ENCODE assay signal across 18 cellular contexts in the genomic region with DNA sequence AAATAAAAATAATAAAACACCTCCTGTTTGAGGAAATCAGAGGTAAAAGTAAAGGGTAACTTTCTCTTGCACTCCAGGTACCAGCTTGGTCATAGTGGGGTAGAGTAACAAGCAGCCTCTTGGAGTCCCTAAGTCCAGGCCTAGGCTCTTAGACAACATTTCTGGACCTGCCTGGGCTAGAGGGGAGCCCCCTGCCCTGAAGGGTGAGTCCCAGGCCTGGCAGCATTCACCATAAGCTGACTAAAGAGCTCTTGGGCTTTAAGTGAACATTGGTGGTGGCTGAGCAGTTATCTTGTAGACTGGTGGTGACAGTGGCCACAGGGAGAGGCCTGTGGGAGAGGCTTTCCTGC. TPM values are rescaled to one million over a fixed set of nuclear protein-coding genes. Genes with fewer than 3 reads are reported as not detected.
DNase-seq lines count a peak whose midpoint lies in the region; ATAC-seq, FAIRE-seq and TF ChIP-seq lines count a peak whose summit lies in the region.
"Had no signal": no experiment of that assay in that cellular context is flagged by ENCODE, and none has a peak within 500 bp of the region (broad histone marks: within the 10 kb centered on the region; RNA-seq: fewer than 3 reads in every experiment).

No MANE protein-coding gene starts in this region.

- H3K4me1 Mint-ChIP-seq in activated T-cell treated with anti-CD3 and anti-CD28 coated beads, Interleukin-2, amount 50 U/mL, for 72 hours (ENCODE audit: low read depth), result no peaks in the 10 kb centered on the region
- H3K4me1 Mint-ChIP-seq in GM23338, result no peaks in the 10 kb centered on the region
- H3K4me1 Mint-ChIP-seq in activated CD8-positive, alpha-beta T cell treated with anti-CD3 and anti-CD28 coated beads for 36 hours (ENCODE audit: low read depth), result no peaks in the 10 kb centered on the region
- H3K4me1 Mint-ChIP-seq: activated naive CD4-positive, alpha-beta T cell treated with anti-CD3 and anti-CD28 coated beads, Interleukin-2, amount 50 U/mL, for 24 hours; central memory CD8-positive, alpha-beta T cell had no signal

- no peak overlapping the region for H3K27ac Mint-ChIP-seq in activated T-cell treated with anti-CD3 and anti-CD28 coated beads, Interleukin-2, amount 50 U/mL, for 72 hours
- H3K27ac Mint-ChIP-seq in GM23338, result peak overlapping the region; percentile 65; the same call in 1 of the 2 replicates
- no peak overlapping the region for H3K27ac Mint-ChIP-seq in activated CD8-positive, alpha-beta T cell treated with anti-CD3 and anti-CD28 coated beads for 36 hours
- H3K27ac Mint-ChIP-seq: activated CD8-positive, alpha-beta T cell treated with anti-CD3 and anti-CD28 coated beads, Interleukin-2, amount 10 ng/mL, durations not matched to agents 7 days and 5 days; activated naive CD4-positive, alpha-beta T cell treated with anti-CD3 and anti-CD28 coated beads, Interleukin-2, amount 50 U/mL, for 24 hours had no signal

- H4K20me1 ChIP-seq in GM23338 (replicated peaks; ENCODE audit: insufficient read depth) (no peaks in the 10 kb centered on the region), smooth muscle cell (ENCODE audit: low read depth) (no peaks in the 10 kb centered on the region), HepG2 (ENCODE audit: insufficient read depth, low read length) (no peaks in the 10 kb centered on the region)

- H3K4me3 Mint-ChIP-seq in activated T-cell treated with anti-CD3 and anti-CD28 coated beads, Interleukin-2, amount 50 U/mL, for 72 hours, result no peak overlapping the region
- no peak overlapping the region for H3K4me3 Mint-ChIP-seq in GM23338
- no peak overlapping the region for H3K4me3 Mint-ChIP-seq in activated CD8-positive, alpha-beta T cell treated with anti-CD3 and anti-CD28 coated beads for 36 hours
- H3K4me3 Mint-ChIP-seq: activated CD8-positive, alpha-beta T cell treated with anti-CD3 and anti-CD28 coated beads, Interleukin-2, amount 10 ng/mL, durations not matched to agents 7 days and 5 days; activated naive CD4-positive, alpha-beta T cell treated with anti-CD3 and anti-CD28 coated beads, Interleukin-2, amount 50 U/mL, for 24 hours; central memory CD8-positive, alpha-beta T cell had no signal

- CTCF ChIA-PET in activated CD8-positive, alpha-beta T cell treated with anti-CD3 and anti-CD28 coated beads for 36 hours (lab: Charles Lee), result no interaction called here
- CTCF ChIA-PET in HepG2 (lab: Yijun Ruan, JAX; ENCODE audit: low intra/inter-chr PET ratio, low total read pairs), result no interaction called here

- H3K27me3 ChIP-seq in GM23338 (ENCODE audit: insufficient read depth) (no peaks in the 10 kb centered on the region), smooth muscle cell (ENCODE audit: low read depth) (no peaks in the 10 kb centered on the region), SJCRH30 (no peaks in the 10 kb centered on the region), HepG2 (ENCODE audit: control insufficient read depth in 1 of 2, insufficient read depth in 2 of 2, low read length in 2 of 2) (no peaks in the 10 kb centered on the region)
- H3K27me3 ChIP-seq: upper lobe of right lung had no signal

- H3K9ac ChIP-seq in smooth muscle cell (ENCODE audit: low read depth), result no peak overlapping the region
- no peak overlapping the region for H3K9ac ChIP-seq in HepG2 (ENCODE audit: insufficient read depth, low read depth, low read length)

- DNase-seq in activated T-cell treated with anti-CD3 and anti-CD28 coated beads, Interleukin-2, amount 50 U/mL, for 72 hours, result peak in 1 of 2 donors; percentile 6
- DNase-seq in activated T-cell treated with anti-CD3 and anti-CD28 coated beads, Interleukin-2, amount 50 U/mL, for 48 hours, result no peak
- no peak for DNase-seq in GM23338 (ENCODE audit: low spot score)
- no peak for DNase-seq in smooth muscle cell (lab: John Stamatoyannopoulos, UW; ENCODE audit: unreplicated experiment)
- no peak for DNase-seq in activated CD8-positive, alpha-beta T cell treated with anti-CD3 and anti-CD28 coated beads for 36 hours
- no peak for DNase-seq in SJCRH30
- DNase-seq in HepG2 (ENCODE audit: low spot score), result no peak
- DNase-seq: activated CD8-positive, alpha-beta T cell treated with anti-CD3 and anti-CD28 coated beads, Interleukin-2, amount 10 ng/mL, durations not matched to agents 7 days and 5 days; Caco-2; NCI-H1048; upper lobe of right lung had no signal

- ATAC-seq in activated T-cell treated with anti-CD3 and anti-CD28 coated beads, Interleukin-2, amount 50 U/mL, for 72 hours (replicated peaks in 1 of 2), result peak; percentile 57 to 68
- ATAC-seq in GM23338 (no peak), HG03103 (IDR thresholded peaks at IDR 0.05; ENCODE audit: low read depth, unreplicated experiment) (peak; percentile 31), HepG2 (no peak)
- no peak for ATAC-seq in activated CD8-positive, alpha-beta T cell treated with anti-CD3 and anti-CD28 coated beads for 36 hours
- ATAC-seq: activated CD8-positive, alpha-beta T cell treated with anti-CD3 and anti-CD28 coated beads, Interleukin-2, amount 10 ng/mL, durations not matched to agents 7 days and 5 days; upper lobe of right lung had no signal

- H3K27ac ChIP-seq in GM23338 (ENCODE audit: low read depth) (no peak overlapping the region), smooth muscle cell (ENCODE audit: low read depth) (peak overlapping the region; percentile 19), SJCRH30 (no peak overlapping the region), HepG2 (ENCODE audit: extremely low read length, insufficient read depth, low read length) (no peak overlapping the region)
- H3K27ac ChIP-seq: upper lobe of right lung had no signal

- no peak for TF ChIP-seq EP300 in HepG2 (IDR thresholded peaks at IDR 0.05; ENCODE audit: low read depth in 2 of 2, low read length in 2 of 2)
- TF ChIP-seq EP300 in HepG2 (CRISPR knock-in tag; IDR thresholded peaks at IDR 0.05; ENCODE audit: borderline replicate concordance), result no peak

- BruUV-seq in HepG2 (replicated peaks; lab: Mats Ljungman, UMichigan), result no TSS peak

- H3F3A ChIP-seq in GM23338 (replicated peaks; ENCODE audit: low read depth), result no peaks in the 10 kb centered on the region
- H3F3A ChIP-seq in smooth muscle cell (ENCODE audit: low read depth), result no peaks in the 10 kb centered on the region

- no peaks in the 10 kb centered on the region for H3K36me3 ChIP-seq in GM23338 (ENCODE audit: insufficient read depth)
- no peaks in the 10 kb centered on the region for H3K36me3 ChIP-seq in smooth muscle cell (ENCODE audit: low read depth)
- no peaks in the 10 kb centered on the region for H3K36me3 ChIP-seq in SJCRH30
- no peaks in the 10 kb centered on the region for H3K36me3 ChIP-seq in HepG2 (replicated peaks in 1 of 2; ENCODE audit: control insufficient read depth in 1 of 2, insufficient read depth in 2 of 2, low read length in 2 of 2)
- H3K36me3 ChIP-seq: upper lobe of right lung had no signal

- H3K4me3 ChIP-seq in GM23338, result no peak overlapping the region
- no peak overlapping the region for H3K4me3 ChIP-seq in smooth muscle cell
- H3K4me3 ChIP-seq in SJCRH30, result no peak overlapping the region
- no peak overlapping the region for H3K4me3 ChIP-seq in HepG2 (replicated peaks in 1 of 3; ENCODE audit: insufficient read depth in 1 of 3, low read depth in 2 of 3, low read length in 3 of 3)
- H3K4me3 ChIP-seq: upper lobe of right lung had no signal

- FAIRE-seq in HepG2 (lab: Jason Lieb, UNC), result no peak
- FAIRE-seq: A204.1, RCC 7860 had no signal

- TF ChIP-seq POLR2A in HepG2 (IDR thresholded peaks at IDR 0.05; ENCODE audit: insufficient read depth in 1 of 2, low read depth in 2 of 2, low read length in 2 of 2), result no peak

- H3K9me3 ChIP-seq in smooth muscle cell (replicated peaks; ENCODE audit: low read depth) (no peaks in the 10 kb centered on the region), SJCRH30 (replicated peaks) (no peaks in the 10 kb centered on the region), HepG2 (ENCODE audit: low read length) (no peaks in the 10 kb centered on the region)
- H3K9me3 ChIP-seq: Caco-2, upper lobe of right lung had no signal

- POLR2A ChIA-PET in activated CD8-positive, alpha-beta T cell treated with anti-CD3 and anti-CD28 coated beads for 36 hours (lab: Charles Lee), result no interaction called here
- POLR2A ChIA-PET in HepG2 (lab: Yijun Ruan, JAX), result no interaction called here

- peaks cover 6 to 12% of the 10 kb centered on the region in 2 donors for H3K9me3 Mint-ChIP-seq in activated T-cell treated with anti-CD3 and anti-CD28 coated beads, Interleukin-2, amount 50 U/mL, for 72 hours
- H3K9me3 Mint-ChIP-seq in GM23338, result peaks cover 27% of the 10 kb centered on the region
- peaks cover 14% of the 10 kb centered on the region for H3K9me3 Mint-ChIP-seq in activated CD8-positive, alpha-beta T cell treated with anti-CD3 and anti-CD28 coated beads for 36 hours

- peaks cover 0 to 2% of the 10 kb centered on the region in 2 donors for H3K36me3 Mint-ChIP-seq in activated T-cell treated with anti-CD3 and anti-CD28 coated beads, Interleukin-2, amount 50 U/mL, for 72 hours (ENCODE audit: insufficient read depth in 2 of 2)
- H3K36me3 Mint-ChIP-seq in GM23338 (ENCODE audit: low read depth), result peaks cover 15% of the 10 kb centered on the region
- no peaks in the 10 kb centered on the region for H3K36me3 Mint-ChIP-seq in activated CD8-positive, alpha-beta T cell treated with anti-CD3 and anti-CD28 coated beads for 36 hours (ENCODE audit: low read depth)

- no peak overlapping the region for H2AFZ ChIP-seq in GM23338
- H2AFZ ChIP-seq in smooth muscle cell (ENCODE audit: low read depth), result no peak overlapping the region
- no peak overlapping the region for H2AFZ ChIP-seq in HepG2 (ENCODE audit: low read length)

- TF ChIP-seq RAD21 in HepG2 (CRISPR knock-in tag; IDR thresholded peaks at IDR 0.05), result no peak

- in situ Hi-C loops in HepG2 (cut with HindIII; ENCODE audit: extremely low pct_ligation_motif_present, low pct_unique_long_range_greater_than_20kb), result no loop called here

- no peaks in the 10 kb centered on the region for H3K4me1 ChIP-seq in GM23338 (ENCODE audit: insufficient read depth)
- H3K4me1 ChIP-seq in smooth muscle cell (ENCODE audit: low read depth), result no peaks in the 10 kb centered on the region
- H3K4me1 ChIP-seq in SJCRH30, result no peaks in the 10 kb centered on the region
- H3K4me1 ChIP-seq in HepG2 (ENCODE audit: insufficient read depth, low read length), result no peaks in the 10 kb centered on the region
- H3K4me1 ChIP-seq: Caco-2, upper lobe of right lung had no signal

- no peaks in the 10 kb centered on the region for H3K27me3 Mint-ChIP-seq in activated T-cell treated with anti-CD3 and anti-CD28 coated beads, Interleukin-2, amount 50 U/mL, for 72 hours (ENCODE audit: low read depth)
- no peaks in the 10 kb centered on the region for H3K27me3 Mint-ChIP-seq in GM23338 (ENCODE audit: insufficient read depth, low read depth, poor library complexity)
- H3K27me3 Mint-ChIP-seq in activated CD8-positive, alpha-beta T cell treated with anti-CD3 and anti-CD28 coated beads for 36 hours, result no peaks in the 10 kb centered on the region
- H3K27me3 Mint-ChIP-seq: activated naive CD4-positive, alpha-beta T cell treated with anti-CD3 and anti-CD28 coated beads, Interleukin-2, amount 50 U/mL, for 24 hours had no signal

- no peaks in the 10 kb centered on the region; the same call in 1 of the 2 replicates for H3K9me2 ChIP-seq in GM23338 (ENCODE audit: insufficient read depth)

- no peaks in the 10 kb centered on the region for H3K79me2 ChIP-seq in GM23338 (replicated peaks; ENCODE audit: insufficient read depth)
- no peaks in the 10 kb centered on the region for H3K79me2 ChIP-seq in smooth muscle cell (ENCODE audit: low read depth)
- no peaks in the 10 kb centered on the region for H3K79me2 ChIP-seq in HepG2 (ENCODE audit: insufficient read depth, low read length)

- no peak for TF ChIP-seq CTCF in GM23338 (conservative IDR thresholded peaks at IDR 0.05; ENCODE audit: low read depth in 2 of 2)
- no peak for TF ChIP-seq CTCF in smooth muscle cell (IDR thresholded peaks at IDR 0.05; ENCODE audit: borderline replicate concordance, insufficient read depth, poor library complexity, severe bottlenecking)
- TF ChIP-seq CTCF in activated CD8-positive, alpha-beta T cell treated with anti-CD3 and anti-CD28 coated beads for 36 hours (IDR thresholded peaks at IDR 0.05), result no peak
- TF ChIP-seq CTCF in HepG2 (CRISPR knock-in tag; IDR thresholded peaks at IDR 0.05), result no peak

- intact Hi-C loops in activated CD8-positive, alpha-beta T cell treated with anti-CD3 and anti-CD28 coated beads for 36 hours (cut with micrococcal nuclease), result no loop called here
- intact Hi-C loops in HepG2 (cut with micrococcal nuclease; ENCODE audit: unreplicated experiment), result no loop called here

- H3K4me2 ChIP-seq in GM23338 (no peak overlapping the region), smooth muscle cell (no peak overlapping the region), HepG2 (ENCODE audit: low read depth, low read length) (no peak overlapping the region)

RNA-seq across cellular contexts. Expression of a gene that starts 18.6 kb away (rescaled TPM):
- total RNA-seq in activated T-cell treated with anti-CD3 and anti-CD28 coated beads, Interleukin-2, amount 50 U/mL, for 72 hours, result not detected
- not detected in 2 replicates for total RNA-seq in GM23338 (2014; rRNA removed; shearing (Covaris generic))
- not detected in 2 replicates for polyA plus RNA-seq in GM23338 (2016; fragmentation: Nextera tagmentation; extraction: Ambion mirVana)
- total RNA-seq in smooth muscle cell, result not detected in 2 replicates
- polyA plus RNA-seq in smooth muscle cell, result not detected in 2 replicates
- total RNA-seq in activated CD8-positive, alpha-beta T cell treated with anti-CD3 and anti-CD28 coated beads for 36 hours, result not detected
- not detected in 2 replicates for total RNA-seq in SJCRH30 (2014; rRNA removed; shearing (Covaris generic))
- total RNA-seq in HepG2 (2016; rRNA removed; fragmentation: Illumina TruSeq; extraction: Trizol), result not detected in 2 replicates
- not detected in 2 replicates for total RNA-seq in HepG2 (2016; cell fraction: cytosol; rRNA removed; fragmentation: Illumina TruSeq; extraction: Trizol; ENCODE audit: low read depth)
- not detected in 2 replicates for total RNA-seq in HepG2 (2016; cell fraction: insoluble cytoplasmic fraction; rRNA removed; fragmentation: Illumina TruSeq; extraction: Trizol)
- total RNA-seq in HepG2 (2016; cell fraction: membrane; rRNA removed; fragmentation: Illumina TruSeq; extraction: Trizol), result not detected in 2 replicates
- not detected in 2 replicates for total RNA-seq in HepG2 (2016; cell fraction: nucleus; rRNA removed; fragmentation: Illumina TruSeq; extraction: Trizol)
- not detected in 2 replicates for polyA plus RNA-seq in HepG2 (2011; rRNA removed)
- polyA plus RNA-seq in HepG2 (2011; cell fraction: cytosol; rRNA removed), result not detected in 2 replicates
- not detected in 2 replicates for polyA plus RNA-seq in HepG2 (2011; cell fraction: nucleus; rRNA removed)
- polyA plus RNA-seq in HepG2 (2012), result not detected in 2 replicates
- not detected in 2 replicates for polyA plus RNA-seq in HepG2 (2016; cell fraction: cytosol; fragmentation: Illumina TruSeq; extraction: Trizol; ENCODE audit: low read depth)
- not detected in 2 replicates for polyA plus RNA-seq in HepG2 (2016; cell fraction: insoluble cytoplasmic fraction; fragmentation: Illumina TruSeq; extraction: Trizol; ENCODE audit: low read depth)
- polyA plus RNA-seq in HepG2 (2016; cell fraction: membrane; fragmentation: Illumina TruSeq; extraction: Trizol; ENCODE audit: low read depth), result not detected in 2 replicates
- polyA plus RNA-seq in HepG2 (2016; cell fraction: nucleus; fragmentation: Illumina TruSeq; extraction: Trizol; ENCODE audit: insufficient read depth, low read depth), result not detected in 2 replicates
- not detected in 2 replicates for polyA minus RNA-seq in HepG2 (2011; rRNA and poly(A)+ RNA removed; ENCODE audit: low replicate concordance)
- polyA minus RNA-seq in HepG2 (2011; cell fraction: cytosol; rRNA and poly(A)+ RNA removed), result not detected in 2 replicates
- polyA minus RNA-seq in HepG2 (2011; cell fraction: nucleus; rRNA and poly(A)+ RNA removed), result not detected in 2 replicates
- total RNA-seq: activated CD8-positive, alpha-beta T cell treated with anti-CD3 and anti-CD28 coated beads, Interleukin-2, amount 10 ng/mL, durations not matched to agents 7 days and 5 days; Caco-2; omental fat pad; T-helper 1 cell treated with Interleukin-12 subunit alpha and Interleukin-12 subunit beta and Interleukin-4 antibody, amounts not matched to agents 30 ng/mL and 1 ng/mL, for 36 hours; upper lobe of right lung had no signal

RNA-seq across cellular contexts. Expression of a gene that starts 30.4 kb away (rescaled TPM):
- not detected for total RNA-seq in activated T-cell treated with anti-CD3 and anti-CD28 coated beads, Interleukin-2, amount 50 U/mL, for 72 hours
- total RNA-seq in GM23338 (2014; rRNA removed; shearing (Covaris generic)), result not detected in 2 replicates
- polyA plus RNA-seq in GM23338 (2016; fragmentation: Nextera tagmentation; extraction: Ambion mirVana) (not detected in 2 replicates), smooth muscle cell (not detected in 2 replicates), HepG2 (2011; rRNA removed) (not detected in 2 replicates)
- total RNA-seq in smooth muscle cell (not detected in 2 replicates), HepG2 (2016; rRNA removed; fragmentation: Illumina TruSeq; extraction: Trizol) (not detected in 2 replicates)
- total RNA-seq in activated CD8-positive, alpha-beta T cell treated with anti-CD3 and anti-CD28 coated beads for 36 hours, result not detected
- not detected in 2 replicates for total RNA-seq in SJCRH30 (2014; rRNA removed; shearing (Covaris generic))
- total RNA-seq in HepG2 (2016; cell fraction: cytosol; rRNA removed; fragmentation: Illumina TruSeq; extraction: Trizol; ENCODE audit: low read depth), result not detected in 2 replicates
- not detected in 2 replicates for total RNA-seq in HepG2 (2016; cell fraction: insoluble cytoplasmic fraction; rRNA removed; fragmentation: Illumina TruSeq; extraction: Trizol)
- not detected in 2 replicates for total RNA-seq in HepG2 (2016; cell fraction: membrane; rRNA removed; fragmentation: Illumina TruSeq; extraction: Trizol)
- total RNA-seq in HepG2 (2016; cell fraction: nucleus; rRNA removed; fragmentation: Illumina TruSeq; extraction: Trizol), result not detected in 2 replicates
- polyA plus RNA-seq in HepG2 (2011; cell fraction: cytosol; rRNA removed), result not detected in 2 replicates
- polyA plus RNA-seq in HepG2 (2011; cell fraction: nucleus; rRNA removed), result not detected in 2 replicates
- not detected in 2 replicates for polyA plus RNA-seq in HepG2 (2012)
- polyA plus RNA-seq in HepG2 (2016; cell fraction: cytosol; fragmentation: Illumina TruSeq; extraction: Trizol; ENCODE audit: low read depth), result not detected in 2 replicates
- not detected in 2 replicates for polyA plus RNA-seq in HepG2 (2016; cell fraction: insoluble cytoplasmic fraction; fragmentation: Illumina TruSeq; extraction: Trizol; ENCODE audit: low read depth)
- polyA plus RNA-seq in HepG2 (2016; cell fraction: membrane; fragmentation: Illumina TruSeq; extraction: Trizol; ENCODE audit: low read depth), result not detected in 2 replicates
- not detected in 2 replicates for polyA plus RNA-seq in HepG2 (2016; cell fraction: nucleus; fragmentation: Illumina TruSeq; extraction: Trizol; ENCODE audit: insufficient read depth, low read depth)
- not detected in 2 replicates for polyA minus RNA-seq in HepG2 (2011; rRNA and poly(A)+ RNA removed; ENCODE audit: low replicate concordance)
- not detected in 2 replicates for polyA minus RNA-seq in HepG2 (2011; cell fraction: cytosol; rRNA and poly(A)+ RNA removed)
- not detected in 2 replicates for polyA minus RNA-seq in HepG2 (2011; cell fraction: nucleus; rRNA and poly(A)+ RNA removed)
- total RNA-seq: activated CD8-positive, alpha-beta T cell treated with anti-CD3 and anti-CD28 coated beads, Interleukin-2, amount 10 ng/mL, durations not matched to agents 7 days and 5 days; Caco-2; omental fat pad; T-helper 1 cell treated with Interleukin-12 subunit alpha and Interleukin-12 subunit beta and Interleukin-4 antibody, amounts not matched to agents 30 ng/mL and 1 ng/mL, for 36 hours; upper lobe of right lung had no signal

RNA-seq across cellular contexts. Expression of a gene that starts 43.0 kb away (rescaled TPM):
- total RNA-seq in activated T-cell treated with anti-CD3 and anti-CD28 coated beads, Interleukin-2, amount 50 U/mL, for 72 hours, result not detected
- not detected in 2 replicates for total RNA-seq in GM23338 (2014; rRNA removed; shearing (Covaris generic))
- polyA plus RNA-seq in GM23338 (2016; fragmentation: Nextera tagmentation; extraction: Ambion mirVana) (not detected in 2 replicates), smooth muscle cell (not detected in 2 replicates), HepG2 (2011; rRNA removed) (not detected in 2 replicates)
- total RNA-seq in smooth muscle cell (0.22 TPM in 1 of 2 replicates, not detected in the other), HepG2 (2016; rRNA removed; fragmentation: Illumina TruSeq; extraction: Trizol) (not detected in 2 replicates)
- total RNA-seq in activated CD8-positive, alpha-beta T cell treated with anti-CD3 and anti-CD28 coated beads for 36 hours, result not detected
- total RNA-seq in SJCRH30 (2014; rRNA removed; shearing (Covaris generic)), result not detected in 2 replicates
- not detected in 2 replicates for total RNA-seq in HepG2 (2016; cell fraction: cytosol; rRNA removed; fragmentation: Illumina TruSeq; extraction: Trizol; ENCODE audit: low read depth)
- total RNA-seq in HepG2 (2016; cell fraction: insoluble cytoplasmic fraction; rRNA removed; fragmentation: Illumina TruSeq; extraction: Trizol), result not detected in 2 replicates
- not detected in 2 replicates for total RNA-seq in HepG2 (2016; cell fraction: membrane; rRNA removed; fragmentation: Illumina TruSeq; extraction: Trizol)
- not detected in 2 replicates for total RNA-seq in HepG2 (2016; cell fraction: nucleus; rRNA removed; fragmentation: Illumina TruSeq; extraction: Trizol)
- not detected in 2 replicates for polyA plus RNA-seq in HepG2 (2011; cell fraction: cytosol; rRNA removed)
- not detected in 2 replicates for polyA plus RNA-seq in HepG2 (2011; cell fraction: nucleus; rRNA removed)
- not detected in 2 replicates for polyA plus RNA-seq in HepG2 (2012)
- polyA plus RNA-seq in HepG2 (2016; cell fraction: cytosol; fragmentation: Illumina TruSeq; extraction: Trizol; ENCODE audit: low read depth), result not detected in 2 replicates
- polyA plus RNA-seq in HepG2 (2016; cell fraction: insoluble cytoplasmic fraction; fragmentation: Illumina TruSeq; extraction: Trizol; ENCODE audit: low read depth), result not detected in 2 replicates
- polyA plus RNA-seq in HepG2 (2016; cell fraction: membrane; fragmentation: Illumina TruSeq; extraction: Trizol; ENCODE audit: low read depth), result not detected in 2 replicates
- not detected in 2 replicates for polyA plus RNA-seq in HepG2 (2016; cell fraction: nucleus; fragmentation: Illumina TruSeq; extraction: Trizol; ENCODE audit: insufficient read depth, low read depth)
- not detected in 2 replicates for polyA minus RNA-seq in HepG2 (2011; rRNA and poly(A)+ RNA removed; ENCODE audit: low replicate concordance)
- not detected in 2 replicates for polyA minus RNA-seq in HepG2 (2011; cell fraction: cytosol; rRNA and poly(A)+ RNA removed)
- polyA minus RNA-seq in HepG2 (2011; cell fraction: nucleus; rRNA and poly(A)+ RNA removed), result not detected in 2 replicates
- total RNA-seq: activated CD8-positive, alpha-beta T cell treated with anti-CD3 and anti-CD28 coated beads, Interleukin-2, amount 10 ng/mL, durations not matched to agents 7 days and 5 days; Caco-2; omental fat pad; T-helper 1 cell treated with Interleukin-12 subunit alpha and Interleukin-12 subunit beta and Interleukin-4 antibody, amounts not matched to agents 30 ng/mL and 1 ng/mL, for 36 hours; upper lobe of right lung had no signal

RNA-seq across cellular contexts. Expression of a gene that starts 44.9 kb away (rescaled TPM):
- total RNA-seq in activated T-cell treated with anti-CD3 and anti-CD28 coated beads, Interleukin-2, amount 50 U/mL, for 72 hours, result not detected
- 1.9 TPM in 1 of 2 replicates, not detected in the other for total RNA-seq in GM23338 (2014; rRNA removed; shearing (Covaris generic))
- polyA plus RNA-seq in GM23338 (2016; fragmentation: Nextera tagmentation; extraction: Ambion mirVana) (not detected in 2 replicates), smooth muscle cell (not detected in 2 replicates), HepG2 (2011; rRNA removed) (not detected in 2 replicates)
- total RNA-seq in smooth muscle cell (2.2 TPM in 1 of 2 replicates, not detected in the other), HepG2 (2016; rRNA removed; fragmentation: Illumina TruSeq; extraction: Trizol) (not detected in 2 replicates)
- total RNA-seq in activated CD8-positive, alpha-beta T cell treated with anti-CD3 and anti-CD28 coated beads for 36 hours, result not detected
- total RNA-seq in SJCRH30 (2014; rRNA removed; shearing (Covaris generic)), result not detected in 2 replicates
- not detected in 2 replicates for total RNA-seq in HepG2 (2016; cell fraction: cytosol; rRNA removed; fragmentation: Illumina TruSeq; extraction: Trizol; ENCODE audit: low read depth)
- total RNA-seq in HepG2 (2016; cell fraction: insoluble cytoplasmic fraction; rRNA removed; fragmentation: Illumina TruSeq; extraction: Trizol), result not detected in 2 replicates
- total RNA-seq in HepG2 (2016; cell fraction: membrane; rRNA removed; fragmentation: Illumina TruSeq; extraction: Trizol), result not detected in 2 replicates
- not detected in 2 replicates for total RNA-seq in HepG2 (2016; cell fraction: nucleus; rRNA removed; fragmentation: Illumina TruSeq; extraction: Trizol)
- not detected in 2 replicates for polyA plus RNA-seq in HepG2 (2011; cell fraction: cytosol; rRNA removed)
- not detected in 2 replicates for polyA plus RNA-seq in HepG2 (2011; cell fraction: nucleus; rRNA removed)
- not detected in 2 replicates for polyA plus RNA-seq in HepG2 (2012)
- polyA plus RNA-seq in HepG2 (2016; cell fraction: cytosol; fragmentation: Illumina TruSeq; extraction: Trizol; ENCODE audit: low read depth), result not detected in 2 replicates
- not detected in 2 replicates for polyA plus RNA-seq in HepG2 (2016; cell fraction: insoluble cytoplasmic fraction; fragmentation: Illumina TruSeq; extraction: Trizol; ENCODE audit: low read depth)
- not detected in 2 replicates for polyA plus RNA-seq in HepG2 (2016; cell fraction: membrane; fragmentation: Illumina TruSeq; extraction: Trizol; ENCODE audit: low read depth)
- not detected in 2 replicates for polyA plus RNA-seq in HepG2 (2016; cell fraction: nucleus; fragmentation: Illumina TruSeq; extraction: Trizol; ENCODE audit: insufficient read depth, low read depth)
- polyA minus RNA-seq in HepG2 (2011; rRNA and poly(A)+ RNA removed; ENCODE audit: low replicate concordance), result not detected in 2 replicates
- not detected in 2 replicates for polyA minus RNA-seq in HepG2 (2011; cell fraction: cytosol; rRNA and poly(A)+ RNA removed)
- polyA minus RNA-seq in HepG2 (2011; cell fraction: nucleus; rRNA and poly(A)+ RNA removed), result not detected in 2 replicates
- total RNA-seq: activated CD8-positive, alpha-beta T cell treated with anti-CD3 and anti-CD28 coated beads, Interleukin-2, amount 10 ng/mL, durations not matched to agents 7 days and 5 days; Caco-2; omental fat pad; T-helper 1 cell treated with Interleukin-12 subunit alpha and Interleukin-12 subunit beta and Interleukin-4 antibody, amounts not matched to agents 30 ng/mL and 1 ng/mL, for 36 hours; upper lobe of right lung had no signal

Comparison
In these comparisons a context has a peak if more than half of its experiments do, and no peak if none do; other contexts are left out.
1. ATAC-seq: peak in activated T-cell treated with anti-CD3 and anti-CD28 coated beads, Interleukin-2, amount 50 U/mL, for 72 hours (2 of 2) and HG03103 (single experiment); none in GM23338 (single experiment), activated CD8-positive, alpha-beta T cell treated with anti-CD3 and anti-CD28 coated beads for 36 hours (single experiment) and HepG2 (single experiment).